In genomic region chr3:184250167-184250828, GRCh38 we compare ENCODE assay signal across 8 cellular contexts. TPM values are rescaled to one million over a fixed set of nuclear protein-coding genes. Genes with fewer than 3 reads are reported as not detected.
A peak's percentile ranks its signal among the peaks of the same experiment; 100 is the strongest.
DNase-seq lines count a peak whose midpoint lies in the region; ATAC-seq and TF ChIP-seq lines count a peak whose summit lies in the region.

No MANE protein-coding gene starts in this region.

- ATAC-seq in HG02840 (IDR thresholded peaks at IDR 0.05; ENCODE audit: low FRiP score, unreplicated experiment) = peak; percentile 60
- peak; percentile 84 to 88 for ATAC-seq in right cardiac atrium

- intact Hi-C loops in right cardiac atrium (cut with DNase I) (no loop called here), vagina (cut with DNase I) (no loop called here)

- H3K27me3 ChIP-seq in right cardiac atrium (ENCODE audit: control insufficient read depth, insufficient read depth) (no peaks in the 10 kb centered on the region), vagina (no peaks in the 10 kb centered on the region)

- peak; percentile 96 for TF ChIP-seq CTCF in GM12873 (IDR thresholded peaks at IDR 0.05; ENCODE audit: insufficient read depth, low read depth, low read length, missing control alignments)
- TF ChIP-seq CTCF in vagina (IDR thresholded peaks at IDR 0.05) = peak; percentile 42 to 81 (median 69)

- 14% methylated on average over 20 of the region's 20 CpGs for WGBS in right cardiac atrium

- no peak for TF ChIP-seq POLR2A in vagina (IDR thresholded peaks at IDR 0.05)

- peaks cover 0 to 2% of the 10 kb centered on the region in 2 donors for H3K36me3 ChIP-seq in vagina

- H3K4me1 ChIP-seq in right cardiac atrium (ENCODE audit: control insufficient read depth, insufficient read depth, low read length) (no peaks in the 10 kb centered on the region), vagina (peaks cover 28% of the 10 kb centered on the region)

- H3K4me3 ChIP-seq in right cardiac atrium (ENCODE audit: low read length) (peak overlapping the region; percentile 49), vagina (peak overlapping the region; percentile 71 to 87)

- H3K9me3 ChIP-seq in right cardiac atrium (ENCODE audit: control insufficient read depth, low read length) (no peaks in the 10 kb centered on the region), vagina (no peaks in the 10 kb centered on the region)

- peak overlapping the region; percentile 40 for H3K27ac ChIP-seq in right cardiac atrium (ENCODE audit: low read length)
- H3K27ac ChIP-seq in vagina = peak overlapping the region; percentile 27

- peak; percentile 93 to 98 (median 94) for DNase-seq in NCI-H1417 (lab: John Stamatoyannopoulos, UW)
- DNase-seq in SW 1271 (lab: John Stamatoyannopoulos, UW) = peak; percentile 74 to 93
- DNase-seq in amniotic epithelial cell (ENCODE audit: low read depth) = peak; percentile 78
- peak; percentile 82 to 94 (median 91) for DNase-seq in right cardiac atrium
- peak; percentile 75 for DNase-seq in putamen (ENCODE audit: low spot score)
- peak; percentile 89 to 93 for DNase-seq in vagina (ENCODE audit: extremely low spot score in 2 of 2)

RNA-seq across cellular contexts. Expression of gene EEF1AKMT4, which starts 0.8 kb away (rescaled TPM):
- total RNA-seq in right cardiac atrium = 1 to 10 TPM; 1.1 to 1.8 (median 1.3) TPM
- polyA plus RNA-seq in right cardiac atrium = 1.7 TPM
- total RNA-seq in vagina = 5.6 TPM

RNA-seq across cellular contexts. Expression of gene ALG3, which starts 1.5 kb away (rescaled TPM):
- total RNA-seq in right cardiac atrium = 10 to 100 TPM; 17.3 to 23.3 (median 21.6) TPM
- polyA plus RNA-seq in right cardiac atrium = 19.3 TPM
- total RNA-seq in vagina = 58.2 TPM

RNA-seq across cellular contexts. Expression of gene CAMK2N2, which starts 11.1 kb away (rescaled TPM):
- under 1 TPM in 1 of 4 donors, not detected in 3; 0.50 TPM for total RNA-seq in right cardiac atrium
- polyA plus RNA-seq in right cardiac atrium = 0.07 TPM
- not detected for total RNA-seq in vagina

RNA-seq across cellular contexts. Expression of gene VWA5B2, which starts 20.9 kb away (rescaled TPM):
- not detected for total RNA-seq in right cardiac atrium
- 0.07 TPM for polyA plus RNA-seq in right cardiac atrium
- total RNA-seq in vagina = 0.98 TPM

RNA-seq across cellular contexts. Expression of gene ECE2, which starts 25.5 kb away (rescaled TPM):
- 1 to 10 TPM; 1.2 to 6.6 (median 3.6) TPM for total RNA-seq in right cardiac atrium
- polyA plus RNA-seq in right cardiac atrium = 2.6 TPM
- 1.7 TPM for total RNA-seq in vagina

Comparison
In these comparisons a context has a peak if more than half of its experiments do, and no peak if none do; other contexts are left out.
1. Peak in every context shown above with its lines: DNase-seq, ATAC-seq, H3K4me3 ChIP-seq and H3K27ac ChIP-seq.